ENCODE assay signal across 22 cellular contexts in the genomic region with DNA sequence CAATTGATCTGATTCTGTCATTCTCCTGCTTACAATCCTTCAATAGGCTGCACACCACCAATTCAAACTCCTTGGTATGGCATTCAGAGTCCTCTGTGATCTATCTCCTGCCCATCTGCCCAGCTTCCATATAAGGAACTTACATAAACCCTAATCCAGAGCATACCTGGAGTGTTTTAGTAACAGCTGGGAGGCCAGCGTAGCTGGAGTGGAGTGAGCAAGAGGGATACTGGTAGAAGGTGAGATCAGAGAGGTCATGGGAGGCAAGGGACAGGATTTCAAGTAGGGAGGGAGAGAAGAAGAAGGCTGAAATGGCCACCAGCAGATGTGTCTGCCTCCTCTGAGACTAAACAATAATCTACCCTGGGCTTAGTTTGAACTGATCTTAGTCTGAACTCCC.
"Had no signal": no experiment of that assay in that cellular context is flagged by ENCODE, and none has a peak within 500 bp of the region (broad histone marks: within the 10 kb centered on the region; RNA-seq: fewer than 3 reads in every experiment).

No MANE protein-coding gene starts in this region.

- H3K4me2 ChIP-seq: neural progenitor cell had no signal

- H3K9ac ChIP-seq: neural progenitor cell, parathyroid adenoma had no signal

- H3K27ac ChIP-seq: neural progenitor cell, ovary, parathyroid adenoma, psoas muscle, right lobe of liver, sigmoid colon, stomach, thoracic aorta, thyroid gland, tibial nerve, upper lobe of right lung, uterus had no signal

- H3K27me3 ChIP-seq: neural progenitor cell, ovary, right lobe of liver, sigmoid colon, stomach, thyroid gland, tibial nerve, upper lobe of right lung, uterus had no signal

- H3K4me3 ChIP-seq: neural progenitor cell, ovary, psoas muscle, right lobe of liver, sigmoid colon, stomach, thoracic aorta, thyroid gland, tibial nerve, upper lobe of right lung, uterus had no signal

- H3K4me1 ChIP-seq: neural progenitor cell, parathyroid adenoma, psoas muscle, right lobe of liver, sigmoid colon, stomach, thyroid gland, tibial nerve, upper lobe of right lung, uterus had no signal

- H2AFZ ChIP-seq: neural progenitor cell, parathyroid adenoma had no signal

- DNase-seq: natural killer cell; occipital lobe; ovary; psoas muscle; right cardiac atrium; right lobe of liver; sigmoid colon; small intestine; stimulated activated CD4-positive, alpha-beta T cell treated with anti-CD3 and anti-CD28 coated beads, Interleukin-15, amount 100 ng/mL, for 24 hours; stimulated activated CD4-positive, alpha-beta T cell treated with anti-CD3 and anti-CD28 coated beads, Interleukin-2, amount 100 ng/mL, for 24 hours; stimulated activated CD4-positive, alpha-beta T cell treated with anti-CD3 and anti-CD28 coated beads, Interleukin-2, amount 100 ng/mL, for 48 hours; stimulated activated CD4-positive, alpha-beta T cell treated with anti-CD3 and anti-CD28 coated beads, Interleukin-4, amount 100 ng/mL, for 24 hours; stimulated activated naive B cell treated with anti-CD40 and anti-IgM and Interleukin-4, amounts not matched to agents 10 μg/mL and 1 μg/mL and 100 μg/mL, for 72 hours; stimulated activated naive CD4-positive, alpha-beta T cell treated with Interleukin-2 at 50 U/mL for 16 hours; stomach; thyroid gland; upper lobe of right lung; uterus had no signal

- H3K9me3 ChIP-seq: ovary, psoas muscle, right lobe of liver, sigmoid colon, thoracic aorta, thyroid gland, tibial nerve, upper lobe of right lung, uterus had no signal

- H3K79me2 ChIP-seq: parathyroid adenoma had no signal

- H3K36me3 ChIP-seq: neural progenitor cell, ovary, right lobe of liver, sigmoid colon, stomach, thoracic aorta, thyroid gland, tibial nerve, upper lobe of right lung, uterus had no signal
